35 cellular contexts compared by ENCODE assay signal in genomic region chr5:175824621-175825020, GRCh38. TPM values are rescaled to one million over a fixed set of nuclear protein-coding genes. Genes with fewer than 3 reads are reported as not detected.
DNase-seq lines count a peak whose midpoint lies in the region; ATAC-seq and TF ChIP-seq lines count a peak whose summit lies in the region.
"Had no signal": no experiment of that assay in that cellular context is flagged by ENCODE, and none has a peak within 500 bp of the region (broad histone marks: within the 10 kb centered on the region; RNA-seq: fewer than 3 reads in every experiment).

No MANE protein-coding gene starts in this region.

- POLR2A ChIA-PET in WTC11 (lab: Charles Lee): no interaction called here

- peak; percentile 2 for DNase-seq in ACHN
- DNase-seq in DMS79 treated with DMSO at 0.1 percent for 48 hours (lab: John Stamatoyannopoulos, UW): peak; percentile 59
- DNase-seq in NCI-H2171 treated with DMSO at 0.1 percent for 48 hours (lab: John Stamatoyannopoulos, UW): peak; percentile 71
- peak; percentile 18 for DNase-seq in glomerular visceral epithelial cell (ENCODE audit: extremely low spot score)
- DNase-seq in testis: no peak
- no peak for DNase-seq in WTC11 (ENCODE audit: low spot score)
- DNase-seq: activated CD4-positive, alpha-beta T cell treated with anti-CD3 and anti-CD28 coated beads, Interleukin-2, amount 10 ng/mL, durations not matched to agents 24 days and 14 days; activated gamma-delta T cell; activated naive CD8-positive, alpha-beta T cell treated with anti-CD3 and anti-CD28 coated beads, Interleukin-2, amount 10 ng/mL, durations not matched to agents 7 days and 5 days; activated T-cell treated with anti-CD3 and anti-CD28 coated beads, Interleukin-2, amount 50 U/mL, for 24 hours; endodermal cell; foreskin fibroblast; hippocampal formation; NCI-H1105 treated with DMSO at 0.1 percent for 48 hours; NCI-H446 treated with DMSO at 0.1 percent for 48 hours; PC-3; Right ventricle myocardium superior; stimulated activated naive CD4-positive, alpha-beta T cell; T-helper 9 cell had no signal

- in situ Hi-C loops in ACHN (cut with HindIII; ENCODE audit: low pct_ligation_motif_present, low pct_unique_long_range_greater_than_20kb, low sequenced_read_pairs): no loop called here

- CTCF ChIA-PET in WTC11 (lab: Charles Lee): interaction anchor here (1.2 to 2.4 kb wide), 5 partner anchors 16 to 95 kb away, joined by 3 to 20 read pairs (median 5); partner anchors contain the start of gene CPLX2

- intact Hi-C loops in testis (cut with DNase I; ENCODE audit: low total_unique reads): no loop called here

- H3K36me3 Mint-ChIP-seq in WTC11: peaks cover 5% of the 10 kb centered on the region; the same call in 1 of the 2 replicates
- H3K36me3 Mint-ChIP-seq: activated naive CD8-positive, alpha-beta T cell treated with anti-CD3 and anti-CD28 coated beads, Interleukin-2, amount 10 ng/mL, durations not matched to agents 7 days and 5 days had no signal

- TF ChIP-seq EP300 in gastroesophageal sphincter (IDR thresholded peaks at IDR 0.05): no peak

- 69% methylated on average over 7 of the region's 7 CpGs; no CpG with 5 or more reads in 1 of the 2 donors for WGBS in gastroesophageal sphincter (ENCODE audit: low coverage in 1 of 2), 2 donors
- 84 to 89% methylated on average over 7 of the region's 7 CpGs for WGBS in testis, 2 donors

- ATAC-seq in gastroesophageal sphincter: no peak
- no peak for ATAC-seq in HG02678 (IDR thresholded peaks at IDR 0.05; ENCODE audit: unreplicated experiment)
- ATAC-seq in WTC11: no peak
- ATAC-seq: esophagus mucosa, left lobe of liver, PC-3 had no signal

- H3K27me3 ChIP-seq in gastroesophageal sphincter (peaks cover 32% of the 10 kb centered on the region), testis (no peaks in the 10 kb centered on the region)
- H3K27me3 ChIP-seq: ascending aorta had no signal

- TF ChIP-seq POLR2A in gastroesophageal sphincter (IDR thresholded peaks at IDR 0.05) (no peak), testis (IDR thresholded peaks at IDR 0.05) (no peak)

- TF ChIP-seq CTCF in gastroesophageal sphincter (IDR thresholded peaks at IDR 0.05) (no peak), testis (IDR thresholded peaks at IDR 0.05) (no peak), WTC11 (IDR thresholded peaks at IDR 0.05) (no peak)

- H3K9me3 ChIP-seq in gastroesophageal sphincter: no peaks in the 10 kb centered on the region
- no peaks in the 10 kb centered on the region for H3K9me3 ChIP-seq in testis
- H3K9me3 ChIP-seq: ascending aorta, HAP-1, neutrophil, prostate gland, suprapubic skin had no signal

- no peak overlapping the region for H3K27ac ChIP-seq in gastroesophageal sphincter
- no peak overlapping the region for H3K27ac ChIP-seq in testis
- H3K27ac ChIP-seq: ascending aorta, C4-2B, neutrophil, prostate gland, suprapubic skin, VCaP had no signal

- no peaks in the 10 kb centered on the region for H3K36me3 ChIP-seq in gastroesophageal sphincter
- H3K36me3 ChIP-seq in testis (ENCODE audit: low read depth, missing control alignments): no peaks in the 10 kb centered on the region
- H3K36me3 ChIP-seq: ascending aorta, HAP-1, neutrophil, prostate gland, suprapubic skin had no signal

- H3K27me3 Mint-ChIP-seq in WTC11 (ENCODE audit: low read depth): no peaks in the 10 kb centered on the region
- H3K27me3 Mint-ChIP-seq: activated CD4-positive, alpha-beta T cell treated with anti-CD3 and anti-CD28 coated beads, Interleukin-2, amount 10 ng/mL, durations not matched to agents 24 days and 14 days had no signal

- no peak overlapping the region for H3K27ac Mint-ChIP-seq in WTC11
- H3K27ac Mint-ChIP-seq: activated CD4-positive, alpha-beta T cell treated with anti-CD3 and anti-CD28 coated beads, Interleukin-2, amount 10 ng/mL, durations not matched to agents 24 days and 14 days; activated naive CD8-positive, alpha-beta T cell treated with anti-CD3 and anti-CD28 coated beads, Interleukin-2, amount 10 ng/mL, durations not matched to agents 7 days and 5 days; activated T-cell treated with anti-CD3 and anti-CD28 coated beads, Interleukin-2, amount 50 U/mL, for 24 hours; dendritic cell treated with granulocyte-macrophage colony-stimulating factor and Interleukin-4, amounts not matched to agents 40 ng/mL and 50 ng/mL, for 4 days; endodermal cell; memory B cell had no signal

- H3K4me3 ChIP-seq in gastroesophageal sphincter (no peak overlapping the region), testis (no peak overlapping the region)
- H3K4me3 ChIP-seq: ascending aorta, HAP-1, prostate gland, suprapubic skin had no signal

- no peaks in the 10 kb centered on the region for H3K4me1 ChIP-seq in gastroesophageal sphincter
- H3K4me1 ChIP-seq in testis: no peaks in the 10 kb centered on the region
- H3K4me1 ChIP-seq: ascending aorta, prostate gland, suprapubic skin had no signal

- no peaks in the 10 kb centered on the region for H3K9me3 Mint-ChIP-seq in WTC11
- H3K9me3 Mint-ChIP-seq: activated naive CD8-positive, alpha-beta T cell treated with anti-CD3 and anti-CD28 coated beads, Interleukin-2, amount 10 ng/mL, durations not matched to agents 7 days and 5 days; activated T-cell treated with anti-CD3 and anti-CD28 coated beads, Interleukin-2, amount 50 U/mL, for 24 hours; dendritic cell treated with granulocyte-macrophage colony-stimulating factor and Interleukin-4, amounts not matched to agents 40 ng/mL and 50 ng/mL, for 4 days; endodermal cell had no signal

- H3K4me3 Mint-ChIP-seq in WTC11: no peak overlapping the region
- H3K4me3 Mint-ChIP-seq: activated CD4-positive, alpha-beta T cell treated with anti-CD3 and anti-CD28 coated beads, Interleukin-2, amount 10 ng/mL, durations not matched to agents 24 days and 14 days; activated naive CD8-positive, alpha-beta T cell treated with anti-CD3 and anti-CD28 coated beads, Interleukin-2, amount 10 ng/mL, durations not matched to agents 7 days and 5 days; activated T-cell treated with anti-CD3 and anti-CD28 coated beads, Interleukin-2, amount 50 U/mL, for 24 hours; dendritic cell treated with granulocyte-macrophage colony-stimulating factor and Interleukin-4, amounts not matched to agents 40 ng/mL and 50 ng/mL, for 4 days; endodermal cell; memory B cell had no signal

- H3K4me1 Mint-ChIP-seq in WTC11: peaks cover 48% of the 10 kb centered on the region

TF ChIP-seq in WTC11, 78 proteins besides CTCF, POLR2A, EP300 and RAD21 (continues in another document):
- TF ChIP-seq ZSCAN18 (CRISPR knock-in tag; IDR thresholded peaks at IDR 0.05) (no peak), IRF1 (CRISPR knock-in tag; IDR thresholded peaks at IDR 0.05) (no peak), KAT7 (CRISPR knock-in tag; IDR thresholded peaks at IDR 0.05; ENCODE audit: borderline replicate concordance) (no peak), ZNF263 (CRISPR knock-in tag; IDR thresholded peaks at IDR 0.05; ENCODE audit: low read depth) (no peak), SOX15 (CRISPR knock-in tag; IDR thresholded peaks at IDR 0.05) (no peak), ATF3 (CRISPR knock-in tag; conservative IDR thresholded peaks at IDR 0.05) (no peak)
- TF ChIP-seq, protein P1, sequence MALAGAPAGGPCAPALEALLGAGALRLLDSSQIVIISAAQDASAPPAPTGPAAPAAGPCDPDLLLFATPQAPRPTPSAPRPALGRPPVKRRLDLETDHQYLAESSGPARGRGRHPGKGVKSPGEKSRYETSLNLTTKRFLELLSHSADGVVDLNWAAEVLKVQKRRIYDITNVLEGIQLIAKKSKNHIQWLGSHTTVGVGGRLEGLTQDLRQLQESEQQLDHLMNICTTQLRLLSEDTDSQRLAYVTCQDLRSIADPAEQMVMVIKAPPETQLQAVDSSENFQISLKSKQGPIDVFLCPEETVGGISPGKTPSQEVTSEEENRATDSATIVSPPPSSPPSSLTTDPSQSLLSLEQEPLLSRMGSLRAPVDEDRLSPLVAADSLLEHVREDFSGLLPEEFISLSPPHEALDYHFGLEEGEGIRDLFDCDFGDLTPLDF (CRISPR knock-in tag; IDR thresholded peaks at IDR 0.05): no peak
- TF ChIP-seq, protein P2, sequence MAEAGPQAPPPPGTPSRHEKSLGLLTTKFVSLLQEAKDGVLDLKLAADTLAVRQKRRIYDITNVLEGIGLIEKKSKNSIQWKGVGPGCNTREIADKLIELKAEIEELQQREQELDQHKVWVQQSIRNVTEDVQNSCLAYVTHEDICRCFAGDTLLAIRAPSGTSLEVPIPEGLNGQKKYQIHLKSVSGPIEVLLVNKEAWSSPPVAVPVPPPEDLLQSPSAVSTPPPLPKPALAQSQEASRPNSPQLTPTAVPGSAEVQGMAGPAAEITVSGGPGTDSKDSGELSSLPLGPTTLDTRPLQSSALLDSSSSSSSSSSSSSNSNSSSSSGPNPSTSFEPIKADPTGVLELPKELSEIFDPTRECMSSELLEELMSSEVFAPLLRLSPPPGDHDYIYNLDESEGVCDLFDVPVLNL (CRISPR knock-in tag; IDR thresholded peaks at IDR 0.05; ENCODE audit: borderline replicate concordance, low read depth): no peak
- TF ChIP-seq, protein P3, sequence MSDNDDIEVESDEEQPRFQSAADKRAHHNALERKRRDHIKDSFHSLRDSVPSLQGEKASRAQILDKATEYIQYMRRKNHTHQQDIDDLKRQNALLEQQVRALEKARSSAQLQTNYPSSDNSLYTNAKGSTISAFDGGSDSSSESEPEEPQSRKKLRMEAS (CRISPR knock-in tag; IDR thresholded peaks at IDR 0.05): no peak

RNA-seq across cellular contexts. Expression of gene CPLX2, which starts 46.8 kb away (rescaled TPM):
- total RNA-seq in gastroesophageal sphincter (1 to 10 TPM in 2 of 4 donors, under 1 TPM in 1, not detected in 1; 0.67 to 3.0 (median 2.4) TPM), testis (1 to 10 TPM; 1.7 to 2.4 TPM), WTC11 (2021) (0.92 to 3.0 TPM (median 1.3 TPM) in 3 replicates)
- polyA plus RNA-seq in testis (ENCODE audit: insufficient read depth, low read depth, low replicate concordance): 2.2 TPM
- total RNA-seq: activated CD4-positive, alpha-beta T cell treated with anti-CD3 and anti-CD28 coated beads, Interleukin-2, amount 10 ng/mL, durations not matched to agents 24 days and 14 days; activated naive CD8-positive, alpha-beta T cell treated with anti-CD3 and anti-CD28 coated beads, Interleukin-2, amount 10 ng/mL, durations not matched to agents 7 days and 5 days; ascending aorta; cardiac septum; endodermal cell; esophagus mucosa; HT-29; left lobe of liver; Right ventricle myocardium superior; suprapubic skin; ureter had no signal

Comparison
In these comparisons a context has a peak if more than half of its experiments do, and no peak if none do; other contexts are left out.
1. DNase-seq: peak in ACHN (single experiment), DMS79 treated with DMSO at 0.1 percent for 48 hours (single experiment), NCI-H2171 treated with DMSO at 0.1 percent for 48 hours (single experiment) and glomerular visceral epithelial cell (single experiment); none in testis (single experiment) and WTC11 (single experiment).